ENCODE assay signal across 17 cellular contexts in genomic region chr5:1723957-1724821, GRCh38.
A peak's percentile ranks its signal among the peaks of the same experiment; 100 is the strongest.
DNase-seq lines count a peak whose midpoint lies in the region; ATAC-seq and TF ChIP-seq lines count a peak whose summit lies in the region.
"Had no signal": no experiment of that assay in that cellular context is flagged by ENCODE, and none has a peak within 500 bp of the region (broad histone marks: within the 10 kb centered on the region; RNA-seq: fewer than 3 reads in every experiment).

No MANE protein-coding gene starts in this region.

- H3K27me3 Mint-ChIP-seq in activated CD4-positive, alpha-beta memory T cell treated with anti-CD3 and anti-CD28 coated beads, Interleukin-2, amount 10 ng/mL, durations not matched to agents 7 days and 5 days, result no peaks in the 10 kb centered on the region
- peaks cover 2 to 34% (median 6%) of the 10 kb centered on the region in 5 donors for H3K27me3 Mint-ChIP-seq in naive thymus-derived CD4-positive, alpha-beta T cell

- intact Hi-C loops in Right ventricle myocardium inferior (cut with DNase I) (no loop called here), upper lobe of right lung (cut with DNase I) (no loop called here)
- intact Hi-C loops in naive thymus-derived CD4-positive, alpha-beta T cell (cut with micrococcal nuclease), result no loop called here

- H3K9me3 ChIP-seq in right atrium auricular region (peaks cover 0 to 2% of the 10 kb centered on the region in 2 donors), upper lobe of right lung (no peaks in the 10 kb centered on the region), mesenchymal stem cell (ENCODE audit: control insufficient read depth, low read length) (peaks cover 13% of the 10 kb centered on the region)
- H3K9me3 ChIP-seq in naive thymus-derived CD4-positive, alpha-beta T cell (ENCODE audit: control insufficient read depth in 2 of 3, low read length in 3 of 3), result peaks cover 0 to 5% (median 0%) of the 10 kb centered on the region in 3 experiments
- H3K9me3 ChIP-seq: pancreas had no signal

- no peak overlapping the region for H2BK12ac ChIP-seq in mesenchymal stem cell (ENCODE audit: low read length in 2 of 2)

- H2BK5ac ChIP-seq in mesenchymal stem cell (ENCODE audit: low read depth, low read length, poor library complexity, severe bottlenecking), result no peak overlapping the region

- peaks cover 6% of the 10 kb centered on the region for H3K36me3 Mint-ChIP-seq in activated CD4-positive, alpha-beta memory T cell treated with anti-CD3 and anti-CD28 coated beads, Interleukin-2, amount 10 ng/mL, durations not matched to agents 7 days and 5 days (ENCODE audit: low read depth)
- H3K36me3 Mint-ChIP-seq in naive thymus-derived CD4-positive, alpha-beta T cell, result peaks cover 0 to 14% (median 3%) of the 10 kb centered on the region in 5 donors
- H3K36me3 Mint-ChIP-seq: immature natural killer cell had no signal

- H3K27ac ChIP-seq in right atrium auricular region (no peak overlapping the region), upper lobe of right lung (no peak overlapping the region), mesenchymal stem cell (ENCODE audit: low read length, poor library complexity, severe bottlenecking) (no peak overlapping the region)
- no peak overlapping the region for H3K27ac ChIP-seq in naive thymus-derived CD4-positive, alpha-beta T cell (ENCODE audit: low read depth, low read length)
- H3K27ac ChIP-seq: gastroesophageal sphincter, pancreas had no signal

- H2AFZ ChIP-seq in mesenchymal stem cell (ENCODE audit: low read depth, low read length), result no peak overlapping the region

- POLR2A ChIA-PET in activated CD4-positive, alpha-beta memory T cell treated with anti-CD3 and anti-CD28 coated beads, Interleukin-2, amount 10 ng/mL, durations not matched to agents 7 days and 5 days (lab: Charles Lee), result no interaction called here
- POLR2A ChIA-PET in naive thymus-derived CD4-positive, alpha-beta T cell (lab: Charles Lee), result interaction anchor here (1.2 kb wide), 1 partner anchor 76 kb away, joined by 6 read pairs; the partner anchor contains the start of genes MRPL36 and NDUFS6

- H3K4me1 Mint-ChIP-seq in activated CD4-positive, alpha-beta memory T cell treated with anti-CD3 and anti-CD28 coated beads, Interleukin-2, amount 10 ng/mL, durations not matched to agents 7 days and 5 days, result peaks cover 2% of the 10 kb centered on the region
- H3K4me1 Mint-ChIP-seq in naive thymus-derived CD4-positive, alpha-beta T cell, result peaks cover 0 to 7% (median 0%) of the 10 kb centered on the region in 7 donors

- no peak overlapping the region for H2BK15ac ChIP-seq in mesenchymal stem cell (ENCODE audit: low read depth, poor library complexity, severe bottlenecking)

- CTCF ChIA-PET in activated CD4-positive, alpha-beta memory T cell treated with anti-CD3 and anti-CD28 coated beads, Interleukin-2, amount 10 ng/mL, durations not matched to agents 7 days and 5 days (lab: Charles Lee), result no interaction called here
- CTCF ChIA-PET in naive thymus-derived CD4-positive, alpha-beta T cell (lab: Charles Lee), result interaction anchor here (1.0 kb wide), 1 partner anchor 69 kb away, joined by 4 read pairs; no protein-coding TSS in a partner anchor

- H4K8ac ChIP-seq in mesenchymal stem cell (ENCODE audit: low read length), result no peak overlapping the region

- H3K4me2 ChIP-seq in mesenchymal stem cell (ENCODE audit: low read length, poor library complexity, severe bottlenecking), result no peak overlapping the region

- H3K9ac ChIP-seq in mesenchymal stem cell (ENCODE audit: low read length), result no peak overlapping the region

- 83% methylated on average over 18 of the region's 21 CpGs for WGBS in mesenchymal stem cell

- H3K23ac ChIP-seq in mesenchymal stem cell (ENCODE audit: low read length in 2 of 2), result no peak overlapping the region

- H2BK120ac ChIP-seq in mesenchymal stem cell (ENCODE audit: low read depth, low read length), result no peak overlapping the region

- no peaks in the 10 kb centered on the region for H3K4me1 ChIP-seq in right atrium auricular region
- H3K4me1 ChIP-seq in naive thymus-derived CD4-positive, alpha-beta T cell (ENCODE audit: control insufficient read depth in 2 of 2, insufficient read depth in 2 of 2, low read length in 2 of 2), result no peaks in the 10 kb centered on the region
- H3K4me1 ChIP-seq in upper lobe of right lung, result no peaks in the 10 kb centered on the region
- H3K4me1 ChIP-seq in mesenchymal stem cell (ENCODE audit: control insufficient read depth, insufficient read depth, low read depth, low read length), result peaks cover 7% of the 10 kb centered on the region
- H3K4me1 ChIP-seq: gastroesophageal sphincter, pancreas had no signal

- H4K91ac ChIP-seq in mesenchymal stem cell (ENCODE audit: low read length), result no peak overlapping the region

- ATAC-seq in Right ventricle myocardium inferior, result no peak
- no peak for ATAC-seq in naive thymus-derived CD4-positive, alpha-beta T cell
- ATAC-seq in upper lobe of right lung, result no peak
- ATAC-seq in GM19035 (IDR thresholded peaks at IDR 0.05; ENCODE audit: unreplicated experiment), result no peak
- ATAC-seq: gastroesophageal sphincter had no signal

- no peaks in the 10 kb centered on the region for H3K36me3 ChIP-seq in right atrium auricular region
- H3K36me3 ChIP-seq in naive thymus-derived CD4-positive, alpha-beta T cell (ENCODE audit: control insufficient read depth in 2 of 3, insufficient read depth in 3 of 3, low read length in 3 of 3), result no peaks in the 10 kb centered on the region
- no peaks in the 10 kb centered on the region for H3K36me3 ChIP-seq in upper lobe of right lung
- no peaks in the 10 kb centered on the region for H3K36me3 ChIP-seq in mesenchymal stem cell (ENCODE audit: control insufficient read depth in 1 of 2, insufficient read depth in 2 of 2, low read depth in 1 of 2, low read length in 2 of 2)
- H3K36me3 ChIP-seq: gastroesophageal sphincter, pancreas had no signal

- H2AK5ac ChIP-seq in mesenchymal stem cell (ENCODE audit: low read length, severe bottlenecking), result no peak overlapping the region

- H3K4ac ChIP-seq in mesenchymal stem cell (ENCODE audit: low read depth in 1 of 2, low read length in 2 of 2), result no peak overlapping the region

- H3K4me3 Mint-ChIP-seq in activated CD4-positive, alpha-beta memory T cell treated with anti-CD3 and anti-CD28 coated beads, Interleukin-2, amount 10 ng/mL, durations not matched to agents 7 days and 5 days, result peak overlapping the region; percentile 72
- peak overlapping the region in 9 of 10 donors; percentile 51 to 86 (median 72) for H3K4me3 Mint-ChIP-seq in naive thymus-derived CD4-positive, alpha-beta T cell

- H3K27me3 ChIP-seq in right atrium auricular region (no peaks in the 10 kb centered on the region), upper lobe of right lung (no peaks in the 10 kb centered on the region), mesenchymal stem cell (ENCODE audit: control insufficient read depth in 1 of 2, insufficient read depth in 1 of 2, low read length in 2 of 2) (peaks cover 11 to 22% of the 10 kb centered on the region in 2 experiments)
- no peaks in the 10 kb centered on the region for H3K27me3 ChIP-seq in naive thymus-derived CD4-positive, alpha-beta T cell (ENCODE audit: control insufficient read depth in 2 of 2, insufficient read depth in 2 of 2, low read length in 2 of 2)
- H3K27me3 ChIP-seq: pancreas had no signal

- H3K9me3 Mint-ChIP-seq in activated CD4-positive, alpha-beta memory T cell treated with anti-CD3 and anti-CD28 coated beads, Interleukin-2, amount 10 ng/mL, durations not matched to agents 7 days and 5 days, result peaks cover 5% of the 10 kb centered on the region
- H3K9me3 Mint-ChIP-seq in naive thymus-derived CD4-positive, alpha-beta T cell, result peaks cover 2 to 22% (median 10%) of the 10 kb centered on the region in 11 donors

- no peak overlapping the region for H3K27ac Mint-ChIP-seq in activated CD4-positive, alpha-beta memory T cell treated with anti-CD3 and anti-CD28 coated beads, Interleukin-2, amount 10 ng/mL, durations not matched to agents 7 days and 5 days
- H3K27ac Mint-ChIP-seq in naive thymus-derived CD4-positive, alpha-beta T cell, result peak overlapping the region in 1 of 9 donors; percentile 67
- H3K27ac Mint-ChIP-seq: immature natural killer cell had no signal

- H3K4me3 ChIP-seq in right atrium auricular region, result no peak overlapping the region
- H3K4me3 ChIP-seq in naive thymus-derived CD4-positive, alpha-beta T cell (ENCODE audit: low read length), result peak overlapping the region; percentile 23
- no peak overlapping the region for H3K4me3 ChIP-seq in upper lobe of right lung
- H3K4me3 ChIP-seq in mesenchymal stem cell (ENCODE audit: insufficient read depth in 1 of 2, low read depth in 1 of 2, low read length in 2 of 2), result no peak overlapping the region
- H3K4me3 ChIP-seq: gastroesophageal sphincter had no signal

- DNase-seq in right atrium auricular region (ENCODE audit: low spot score), result peak; percentile 42
- DNase-seq in Right ventricle myocardium inferior (ENCODE audit: missing footprints), result no peak
- DNase-seq in activated CD4-positive, alpha-beta memory T cell treated with anti-CD3 and anti-CD28 coated beads, Interleukin-2, amount 10 ng/mL, durations not matched to agents 7 days and 5 days, result peak; percentile 9
- DNase-seq in naive thymus-derived CD4-positive, alpha-beta T cell, result no peak
- peak; percentile 48 for DNase-seq in upper lobe of right lung
- no peak for DNase-seq in amygdala (lab: John Stamatoyannopoulos, UW)
- no peak for DNase-seq in mesenchymal stem cell
- DNase-seq: AML-193, anterior cingulate cortex, DMS 273 treated with DMSO at 0.1 percent for 48 hours, immature natural killer cell, KBM-7, NCI-H2107, NCI-H748 treated with DMSO at 0.1 percent for 48 hours had no signal

- H3K79me1 ChIP-seq in mesenchymal stem cell (replicated peaks; ENCODE audit: low read length, poor library complexity, severe bottlenecking), result no peaks in the 10 kb centered on the region

- H3K14ac ChIP-seq in mesenchymal stem cell (ENCODE audit: low read length in 2 of 2), result no peak overlapping the region

- TF ChIP-seq CTCF in right atrium auricular region (IDR thresholded peaks at IDR 0.05), result no peak
- TF ChIP-seq CTCF in upper lobe of right lung (IDR thresholded peaks at IDR 0.05), result no peak

- H3K18ac ChIP-seq in mesenchymal stem cell (ENCODE audit: low read depth in 1 of 2, low read length in 2 of 2), result no peak overlapping the region

Comparison
In these comparisons a context has a peak if more than half of its experiments do, and no peak if none do; other contexts are left out.
1. DNase-seq: peak in right atrium auricular region (single experiment), activated CD4-positive, alpha-beta memory T cell treated with anti-CD3 and anti-CD28 coated beads, Interleukin-2, amount 10 ng/mL, durations not matched to agents 7 days and 5 days (single experiment) and upper lobe of right lung (single experiment); none in Right ventricle myocardium inferior (single experiment), naive thymus-derived CD4-positive, alpha-beta T cell (0 of 9), amygdala (0 of 56) and mesenchymal stem cell (single experiment).